17 cellular contexts compared by ENCODE assay signal in genomic region chr2:186629245-186629996, GRCh38. TPM values are rescaled to one million over a fixed set of nuclear protein-coding genes. Genes with fewer than 3 reads are reported as not detected.
DNase-seq lines count a peak whose midpoint lies in the region; ATAC-seq and TF ChIP-seq lines count a peak whose summit lies in the region.
"Had no signal": no experiment of that assay in that cellular context is flagged by ENCODE, and none has a peak within 500 bp of the region (broad histone marks: within the 10 kb centered on the region; RNA-seq: fewer than 3 reads in every experiment).

No MANE protein-coding gene starts in this region.

- CTCF ChIA-PET in IMR-90 (lab: Yijun Ruan, JAX) = interaction anchor here (0.6 to 1.0 kb wide), 4 partner anchors 12 to 1915 kb away, joined by 3 to 6 read pairs (median 4); partner anchors contain the start of gene ITGAV
- CTCF ChIA-PET in activated naive CD4-positive, alpha-beta T cell treated with anti-CD3 and anti-CD28 coated beads for 36 hours (lab: Charles Lee) = interaction anchor here (0.7 kb wide), 1 partner anchor 634 kb away, joined by 3 read pairs; no protein-coding TSS in a partner anchor

- H3K79me1 ChIP-seq in IMR-90 (ENCODE audit: low read depth in 1 of 2, low read length in 2 of 2) = peaks cover 6 to 9% of the 10 kb centered on the region in 2 experiments

- H3K18ac ChIP-seq in IMR-90 (ENCODE audit: low read depth, low read length) = no peak overlapping the region

- H2AK9ac ChIP-seq in IMR-90 (replicated peaks; ENCODE audit: low read depth, low read length, poor library complexity) = no peak overlapping the region

- H3K9me3 Mint-ChIP-seq in chondrocyte (ENCODE audit: low read depth) = no peaks in the 10 kb centered on the region
- H3K9me3 Mint-ChIP-seq in T-helper 2 cell treated with Interferon-gamma antibody and Interleukin-4, amounts not matched to agents 5 μg/mL and 100 μg/mL, for 36 hours = no peaks in the 10 kb centered on the region
- no peaks in the 10 kb centered on the region for H3K9me3 Mint-ChIP-seq in activated naive CD4-positive, alpha-beta T cell treated with anti-CD3 and anti-CD28 coated beads for 36 hours
- H3K9me3 Mint-ChIP-seq: CD8-positive, alpha-beta T cell; HFFc6 had no signal

- no peak overlapping the region for H4K91ac ChIP-seq in IMR-90 (ENCODE audit: insufficient read depth, low read depth, low read length)

- intact Hi-C loops in IMR-90 (cut with micrococcal nuclease) = no loop called here
- intact Hi-C loops in activated naive CD4-positive, alpha-beta T cell treated with anti-CD3 and anti-CD28 coated beads for 36 hours (cut with micrococcal nuclease) = no loop called here

- in situ Hi-C loops in IMR-90 (cut with MboI; ENCODE audit: low sequenced_read_pairs) = no loop called here

- TF ChIP-seq POLR2A in IMR-90 (IDR thresholded peaks at IDR 0.05; ENCODE audit: low read depth, low read length) = no peak

- TF ChIP-seq CTCF in IMR-90 (conservative IDR thresholded peaks at IDR 0.05; ENCODE audit: low read depth, low read length) (no peak), chondrocyte (IDR thresholded peaks at IDR 0.05) (no peak), smooth muscle cell (IDR thresholded peaks at IDR 0.05; ENCODE audit: borderline replicate concordance, insufficient read depth, poor library complexity, severe bottlenecking) (no peak), GM20000 (IDR thresholded peaks at IDR 0.05; ENCODE audit: extremely low read depth, missing control alignments) (no peak)

- peaks cover 97% of the 10 kb centered on the region for H3K79me2 ChIP-seq in smooth muscle cell (ENCODE audit: low read depth)

- no peaks in the 10 kb centered on the region for H4K20me1 ChIP-seq in IMR-90 (ENCODE audit: insufficient read depth, low read length)
- H4K20me1 ChIP-seq in smooth muscle cell (ENCODE audit: low read depth) = peaks cover 48% of the 10 kb centered on the region
- H4K20me1 ChIP-seq: BLaER1 had no signal

- POLR2A ChIA-PET in IMR-90 (lab: Charles Lee; ENCODE audit: unreplicated experiment) = no interaction called here

- no peak overlapping the region for H4K5ac ChIP-seq in IMR-90 (ENCODE audit: low read depth, low read length)

- TF ChIP-seq RAD21 in IMR-90 (IDR thresholded peaks at IDR 0.05; ENCODE audit: low read length) = no peak

- H3K9ac ChIP-seq in IMR-90 (ENCODE audit: low read depth, low read length) (no peak overlapping the region), smooth muscle cell (ENCODE audit: low read depth) (no peak overlapping the region)
- H3K9ac ChIP-seq: BLaER1 had no signal

- BruUV-seq in IMR-90 (replicated peaks; lab: Mats Ljungman, UMichigan) = no TSS peak

- no peak for ATAC-seq in IMR-90 (ENCODE audit: low read depth)
- ATAC-seq: A549; CD8-positive, alpha-beta T cell; K562 had no signal

- dilution Hi-C loops in IMR-90 (cut with HindIII; ENCODE audit: low sequenced_read_pairs, unreplicated experiment) = no loop called here

- H3K9me3 ChIP-seq in IMR-90 (ENCODE audit: control insufficient read depth, insufficient read depth, low read length) (no peaks in the 10 kb centered on the region), smooth muscle cell (replicated peaks; ENCODE audit: low read depth) (no peaks in the 10 kb centered on the region)
- H3K9me3 ChIP-seq: A549, BLaER1 had no signal

- H3K4me1 Mint-ChIP-seq in chondrocyte (ENCODE audit: low read depth) = peaks cover 27% of the 10 kb centered on the region
- H3K4me1 Mint-ChIP-seq in T-helper 2 cell treated with Interferon-gamma antibody and Interleukin-4, amounts not matched to agents 5 μg/mL and 100 μg/mL, for 36 hours (ENCODE audit: low read depth) = no peaks in the 10 kb centered on the region
- no peaks in the 10 kb centered on the region for H3K4me1 Mint-ChIP-seq in activated naive CD4-positive, alpha-beta T cell treated with anti-CD3 and anti-CD28 coated beads for 36 hours (ENCODE audit: low read depth)

- H3K4me3 ChIP-seq in IMR-90 (ENCODE audit: insufficient read depth, low read depth, low read length) (no peak overlapping the region), smooth muscle cell (no peak overlapping the region)
- H3K4me3 ChIP-seq: A549, BLaER1, K562 had no signal

- H2AK5ac ChIP-seq in IMR-90 (ENCODE audit: low read depth, low read length) = no peak overlapping the region

- H3K36me3 Mint-ChIP-seq in chondrocyte (ENCODE audit: low read depth) = peaks cover 15% of the 10 kb centered on the region
- no peaks in the 10 kb centered on the region for H3K36me3 Mint-ChIP-seq in T-helper 2 cell treated with Interferon-gamma antibody and Interleukin-4, amounts not matched to agents 5 μg/mL and 100 μg/mL, for 36 hours (ENCODE audit: low read depth)
- peaks cover 3% of the 10 kb centered on the region for H3K36me3 Mint-ChIP-seq in activated naive CD4-positive, alpha-beta T cell treated with anti-CD3 and anti-CD28 coated beads for 36 hours (ENCODE audit: low read depth)

- H2BK15ac ChIP-seq in IMR-90 (ENCODE audit: low read depth, low read length) = no peak overlapping the region

- no peak overlapping the region for H3K4ac ChIP-seq in IMR-90 (ENCODE audit: low read depth, low read length)

- H3K4me3 Mint-ChIP-seq in chondrocyte (ENCODE audit: unreplicated experiment) = no peak overlapping the region
- no peak overlapping the region for H3K4me3 Mint-ChIP-seq in T-helper 2 cell treated with Interferon-gamma antibody and Interleukin-4, amounts not matched to agents 5 μg/mL and 100 μg/mL, for 36 hours
- H3K4me3 Mint-ChIP-seq in activated naive CD4-positive, alpha-beta T cell treated with anti-CD3 and anti-CD28 coated beads for 36 hours = no peak overlapping the region
- H3K4me3 Mint-ChIP-seq: CD8-positive, alpha-beta T cell; HFFc6 had no signal

- H2BK120ac ChIP-seq in IMR-90 (ENCODE audit: low read depth, low read length) = no peak overlapping the region

- H3K27ac Mint-ChIP-seq in chondrocyte (ENCODE audit: unreplicated experiment) = peak overlapping the region; percentile 37
- H3K27ac Mint-ChIP-seq in T-helper 2 cell treated with Interferon-gamma antibody and Interleukin-4, amounts not matched to agents 5 μg/mL and 100 μg/mL, for 36 hours = no peak overlapping the region
- H3K27ac Mint-ChIP-seq in activated naive CD4-positive, alpha-beta T cell treated with anti-CD3 and anti-CD28 coated beads for 36 hours = no peak overlapping the region
- H3K27ac Mint-ChIP-seq: CD8-positive, alpha-beta T cell; HFFc6 had no signal

- DNase-seq in IMR-90 (peak; percentile 7), chondrocyte (ENCODE audit: low spot score) (no peak), medulla oblongata (ENCODE audit: extremely low spot score) (peak; percentile 68), smooth muscle cell (lab: John Stamatoyannopoulos, UW; ENCODE audit: unreplicated experiment) (no peak), GM20000 (ENCODE audit: low spot score) (no peak)
- no peak for DNase-seq in T-helper 2 cell treated with Interferon-gamma antibody and Interleukin-4, amounts not matched to agents 5 μg/mL and 100 μg/mL, for 36 hours (ENCODE audit: low spot score)
- no peak for DNase-seq in activated naive CD4-positive, alpha-beta T cell treated with anti-CD3 and anti-CD28 coated beads for 36 hours
- DNase-seq: CD8-positive, alpha-beta T cell; DMS53; EL; HFFc6; NCI-H1105; OCI-M1; SIG-M5 had no signal

- H3K27me3 Mint-ChIP-seq in chondrocyte (ENCODE audit: low read depth) = no peaks in the 10 kb centered on the region
- H3K27me3 Mint-ChIP-seq in T-helper 2 cell treated with Interferon-gamma antibody and Interleukin-4, amounts not matched to agents 5 μg/mL and 100 μg/mL, for 36 hours (ENCODE audit: low read depth) = no peaks in the 10 kb centered on the region
- no peaks in the 10 kb centered on the region for H3K27me3 Mint-ChIP-seq in activated naive CD4-positive, alpha-beta T cell treated with anti-CD3 and anti-CD28 coated beads for 36 hours (ENCODE audit: low read depth)

- H3K9me1 ChIP-seq in IMR-90 (ENCODE audit: insufficient read depth, low read length) = 0 out of 2 replicates have a peak, but pooled peaks cover 2% of the 10 kb centered on the region

- no peak overlapping the region for H3K14ac ChIP-seq in IMR-90 (replicated peaks; ENCODE audit: low read depth, low read length)

- no CpG with 5 or more reads among the region's 1 CpG for WGBS in IMR-90 (ENCODE audit: extremely low coverage in 2 of 2, insufficient read length in 1 of 2), 2 experiments
- WGBS in smooth muscle cell (ENCODE audit: low lambda C conversion rate) = 43% methylated on average over 1 of the region's 1 CpG

- H2BK20ac ChIP-seq in IMR-90 (ENCODE audit: low read depth, low read length) = no peak overlapping the region

- H3K4me1 ChIP-seq in IMR-90 (ENCODE audit: control insufficient read depth, insufficient read depth, low read length) = no peaks in the 10 kb centered on the region
- H3K4me1 ChIP-seq in smooth muscle cell (ENCODE audit: low read depth) = peaks cover 6% of the 10 kb centered on the region
- H3K4me1 ChIP-seq: A549, BLaER1 had no signal

- no peak overlapping the region for H3K23ac ChIP-seq in IMR-90 (ENCODE audit: low read depth, low read length)

- no peak overlapping the region for H3K56ac ChIP-seq in IMR-90 (ENCODE audit: extremely low read depth, insufficient read depth, low read length)

- no peaks in the 10 kb centered on the region for H3K27me3 ChIP-seq in IMR-90 (ENCODE audit: control insufficient read depth, insufficient read depth, low read length)
- no peaks in the 10 kb centered on the region for H3K27me3 ChIP-seq in smooth muscle cell (ENCODE audit: low read depth)
- H3K27me3 ChIP-seq: BLaER1 had no signal

- H3K4me2 ChIP-seq in IMR-90 (ENCODE audit: low read depth, low read length) (no peak overlapping the region), smooth muscle cell (no peak overlapping the region)
- H3K4me2 ChIP-seq: A549, BLaER1 had no signal

- H3F3A ChIP-seq in smooth muscle cell (ENCODE audit: low read depth) = peaks cover 9% of the 10 kb centered on the region

- H3K27ac ChIP-seq in IMR-90 (ENCODE audit: insufficient read depth, low read length) (no peak overlapping the region), smooth muscle cell (ENCODE audit: low read depth) (peak overlapping the region; percentile 49)
- H3K27ac ChIP-seq: A549, BLaER1 had no signal

- H3K36me3 ChIP-seq in IMR-90 (ENCODE audit: control insufficient read depth, insufficient read depth, low read length) (peaks cover 8% of the 10 kb centered on the region), smooth muscle cell (ENCODE audit: low read depth) (peaks cover 12% of the 10 kb centered on the region)

- H4K8ac ChIP-seq in IMR-90 (ENCODE audit: low read depth in 2 of 2, low read length in 2 of 2) = no peak overlapping the region

- H2AFZ ChIP-seq in IMR-90 (replicated peaks; ENCODE audit: low read length, poor library complexity) (no peak overlapping the region), smooth muscle cell (ENCODE audit: low read depth) (no peak overlapping the region)

- H2BK5ac ChIP-seq in IMR-90 (ENCODE audit: low read depth, low read length, poor library complexity, severe bottlenecking) = no peak overlapping the region

RNA-seq across cellular contexts. Expression of gene ITGAV, which starts 39.6 kb away (rescaled TPM):
- total RNA-seq in IMR-90 (2012; rRNA removed) (181 and 204 TPM in 2 replicates), chondrocyte (289 to 452 TPM (median 442 TPM) in 3 replicates), smooth muscle cell (360 and 467 TPM in 2 replicates)
- polyA plus RNA-seq in IMR-90 (2012; rRNA removed) (45.8 and 51.4 TPM in 2 replicates), smooth muscle cell (70.8 and 78.3 TPM in 2 replicates)
- polyA plus RNA-seq in IMR-90 (2012; cell fraction: cytosol; rRNA removed) = 12.4 and 14.0 TPM in 2 replicates
- 9.3 and 71.1 TPM in 2 replicates for polyA plus RNA-seq in IMR-90 (2012; cell fraction: nucleus; rRNA removed; ENCODE audit: low replicate concordance)
- 1 to 10 TPM; 4.5 to 5.0 TPM for total RNA-seq in activated naive CD4-positive, alpha-beta T cell treated with anti-CD3 and anti-CD28 coated beads for 36 hours

Comparison
In these comparisons a context has a peak if more than half of its experiments do, and no peak if none do; other contexts are left out.
1. DNase-seq: peak in IMR-90 (single experiment) and medulla oblongata (single experiment); none in chondrocyte (single experiment), smooth muscle cell (single experiment), T-helper 2 cell treated with Interferon-gamma antibody and Interleukin-4, amounts not matched to agents 5 μg/mL and 100 μg/mL, for 36 hours (single experiment), activated naive CD4-positive, alpha-beta T cell treated with anti-CD3 and anti-CD28 coated beads for 36 hours (single experiment) and GM20000 (single experiment).
2. RNA of gene ITGAV, which starts 39.6 kb away (total RNA-seq): 289 to 452 TPM in chondrocyte, 360 to 467 TPM in smooth muscle cell and 181 to 204 TPM in IMR-90; 4.5 to 5.0 TPM in activated naive CD4-positive, alpha-beta T cell treated with anti-CD3 and anti-CD28 coated beads for 36 hours; every median in the first group is over 10 times any median in the second.